In the genomic region with DNA sequence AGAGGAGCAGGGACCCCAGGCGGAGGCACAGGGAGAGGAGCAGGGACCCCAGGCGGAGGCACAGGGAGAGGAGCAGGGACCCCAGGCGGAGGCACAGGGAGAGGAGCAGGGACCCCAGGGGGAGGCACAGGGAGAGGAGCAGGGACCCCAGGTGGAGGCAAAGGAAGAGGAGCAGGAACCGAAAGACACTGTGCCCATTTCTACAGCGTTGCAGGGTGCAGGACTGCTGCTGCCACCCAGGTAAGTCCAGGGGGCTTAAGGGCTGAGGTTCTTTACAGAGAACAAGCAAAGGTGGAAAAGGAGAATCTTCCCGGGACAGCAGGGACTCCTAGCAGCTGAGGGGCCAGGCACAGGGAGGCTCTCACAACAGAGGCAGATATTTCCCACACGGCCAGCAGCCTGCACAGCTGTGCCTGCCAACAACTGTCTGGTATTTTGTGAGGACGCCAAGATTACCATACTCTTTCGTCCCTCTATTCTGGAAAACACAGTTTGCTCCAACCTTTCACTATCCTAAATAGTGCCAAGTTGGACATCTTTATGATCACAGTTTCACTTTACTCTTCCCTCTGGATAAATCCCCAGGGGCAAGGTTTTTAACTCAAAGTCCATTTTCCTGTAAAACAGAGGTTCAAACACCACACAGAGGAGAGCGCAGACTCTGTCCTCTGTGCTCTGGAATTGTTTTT, we compare ENCODE assay signal across 1 cellular context.
TF ChIP-seq lines count a peak whose summit lies in the region.

No MANE protein-coding gene starts in this region.

TF ChIP-seq in HepG2, 621 proteins besides CTCF, POLR2A, EP300 and RAD21:
- TF ChIP-seq HNF4A (CRISPR knock-in tag; IDR thresholded peaks at IDR 0.05) = peak; percentile 29; the same call in 1 of the 2 replicates
- no peak for TF ChIP-seq ZNF30 (CRISPR knock-in tag; IDR thresholded peaks at IDR 0.05)
TF ChIP-seq in HepG2: peak in this region for 1.
